17 cellular contexts compared by ENCODE assay signal in the genomic region with DNA sequence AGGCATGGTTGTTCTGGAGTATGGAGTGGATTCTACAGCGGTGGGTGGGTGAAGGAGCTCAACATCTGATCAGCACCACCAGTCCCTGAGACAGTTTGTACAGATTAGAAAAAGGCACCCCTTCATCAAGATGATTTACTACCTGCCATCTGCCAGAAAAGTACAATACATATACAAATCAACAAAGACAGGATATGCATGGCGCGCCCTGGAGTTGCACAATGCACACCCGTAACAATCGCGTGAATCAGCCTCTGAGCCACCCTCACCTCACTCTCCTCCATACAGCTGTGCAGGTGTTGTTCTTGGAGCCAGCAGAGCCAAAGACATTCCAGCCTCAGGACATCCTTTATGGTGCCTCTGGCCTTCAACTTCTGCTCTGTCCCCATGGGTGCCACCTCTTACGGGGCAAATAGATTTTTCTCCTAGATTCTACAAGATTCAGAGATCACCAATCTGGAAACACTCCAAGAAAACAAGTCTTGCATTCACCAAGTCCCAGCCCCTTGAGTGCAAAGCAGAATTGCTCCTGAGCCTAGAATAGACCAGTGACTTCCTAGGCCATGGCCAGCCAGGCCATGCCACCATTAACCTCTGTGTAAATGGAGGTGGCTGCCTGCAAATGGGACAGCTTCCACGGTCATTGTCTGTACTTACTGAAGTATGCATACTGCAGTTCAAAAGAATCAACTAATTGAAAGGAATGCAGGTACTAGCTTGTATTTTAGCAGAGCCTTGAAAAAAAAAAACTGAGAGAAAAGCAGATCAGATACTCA.
"Had no signal": no experiment of that assay in that cellular context is flagged by ENCODE, and none has a peak within 500 bp of the region (broad histone marks: within the 10 kb centered on the region; RNA-seq: fewer than 3 reads in every experiment).

No MANE protein-coding gene starts in this region.

- H3K27ac Mint-ChIP-seq: natural killer cell; stimulated activated naive B cell treated with anti-CD40 and anti-IgM and Interleukin-4, amounts not matched to agents 10 μg/mL and 1 μg/mL and 100 μg/mL, for 72 hours had no signal

- H3K27me3 ChIP-seq: cardiac muscle cell, gastrocnemius medialis, tibial artery had no signal

- H3K36me3 Mint-ChIP-seq: natural killer cell; stimulated activated naive B cell treated with anti-CD40 and anti-IgM and Interleukin-4, amounts not matched to agents 10 μg/mL and 1 μg/mL and 100 μg/mL, for 72 hours had no signal

- H3K4me1 Mint-ChIP-seq: natural killer cell; stimulated activated naive B cell treated with anti-CD40 and anti-IgM and Interleukin-4, amounts not matched to agents 10 μg/mL and 1 μg/mL and 100 μg/mL, for 72 hours had no signal

- DNase-seq: activated CD4-positive, alpha-beta T cell treated with anti-CD3 and anti-CD28 coated beads, Interleukin-2, amount 50 U/mL, for 4 hours; activated naive CD4-positive, alpha-beta T cell treated with Interleukin-2 at 50 U/mL for 16 hours; activated T-cell treated with anti-CD3 and anti-CD28 coated beads for 4 hours; gastrocnemius medialis; natural killer cell; nucleus accumbens; posterior cingulate gyrus; retina; stimulated activated CD4-positive, alpha-beta T cell treated with anti-CD3 and anti-CD28 coated beads, Interleukin-15, amount 100 ng/mL, for 24 hours; stimulated activated CD4-positive, alpha-beta T cell treated with anti-CD3 and anti-CD28 coated beads, Interleukin-4, amount 100 ng/mL, for 1 hour; stimulated activated naive B cell treated with anti-CD40 and anti-IgM and Interleukin-4, amounts not matched to agents 10 μg/mL and 1 μg/mL and 100 μg/mL, for 72 hours; T-helper 1 cell; T1000; tibial artery had no signal

- H3K27ac ChIP-seq: gastrocnemius medialis, tibial artery had no signal

- H3K4me1 ChIP-seq: gastrocnemius medialis had no signal

- ATAC-seq: activated CD4-positive, CD25-positive, alpha-beta regulatory T cell treated with anti-CD3 and anti-CD28 coated beads, Interleukin-2, amount 50 U/mL, for 24 hours; gastrocnemius medialis; left lobe of liver; natural killer cell; stimulated activated naive B cell treated with anti-CD40 and anti-IgM and Interleukin-4, amounts not matched to agents 10 μg/mL and 1 μg/mL and 100 μg/mL, for 72 hours had no signal

- H3K4me3 Mint-ChIP-seq: natural killer cell; stimulated activated naive B cell treated with anti-CD40 and anti-IgM and Interleukin-4, amounts not matched to agents 10 μg/mL and 1 μg/mL and 100 μg/mL, for 72 hours had no signal

- H3K36me3 ChIP-seq: cardiac muscle cell, gastrocnemius medialis, tibial artery had no signal

- H3K9me3 ChIP-seq: gastrocnemius medialis, tibial artery had no signal

- H3K4me3 ChIP-seq: cardiac muscle cell, gastrocnemius medialis, tibial artery had no signal
